9 cellular contexts compared by ENCODE assay signal in genomic region chr2:163132850-163133249, GRCh38.
DNase-seq lines count a peak whose midpoint lies in the region; ATAC-seq, FAIRE-seq and TF ChIP-seq lines count a peak whose summit lies in the region.
"Had no signal": no experiment of that assay in that cellular context is flagged by ENCODE, and none has a peak within 500 bp of the region (broad histone marks: within the 10 kb centered on the region; RNA-seq: fewer than 3 reads in every experiment).

No MANE protein-coding gene starts in this region.

- no peak overlapping the region for H3T11ph ChIP-seq in H9 (ENCODE audit: low read length)

- H3K18ac ChIP-seq in H9 (ENCODE audit: insufficient read length, low read depth, low read length): no peak overlapping the region

- no peak overlapping the region for H2AK5ac ChIP-seq in H9 (ENCODE audit: insufficient read length, low read length)

- H3K4me3 ChIP-seq in dorsolateral prefrontal cortex: no peak overlapping the region

- H3K27me3 ChIP-seq in H9 (ENCODE audit: insufficient read depth, low read length): no peaks in the 10 kb centered on the region
- no peaks in the 10 kb centered on the region for H3K27me3 ChIP-seq in dorsolateral prefrontal cortex

- H3K27me3 Mint-ChIP-seq in H9 (ENCODE audit: low read depth): no peaks in the 10 kb centered on the region; the same call in 1 of the 2 replicates
- H3K27me3 Mint-ChIP-seq: dendritic cell treated with granulocyte-macrophage colony-stimulating factor and Interleukin-4, amounts not matched to agents 40 ng/mL and 50 ng/mL, for 4 days had no signal

- H3K4me3 Mint-ChIP-seq in H9: no peak overlapping the region
- H3K4me3 Mint-ChIP-seq: dendritic cell treated with granulocyte-macrophage colony-stimulating factor and Interleukin-4, amounts not matched to agents 40 ng/mL and 50 ng/mL, for 4 days had no signal

- WGBS in H9 (ENCODE audit: extremely low coverage, insufficient read length, low lambda C conversion rate): no CpG with 5 or more reads among the region's 3 CpGs

- no peaks in the 10 kb centered on the region for H3K79me2 ChIP-seq in H9 (ENCODE audit: insufficient read depth, low read length)

- H4K8ac ChIP-seq in H9 (replicated peaks; ENCODE audit: insufficient read length, low read depth, low read length): no peak overlapping the region

- no peak overlapping the region for H2BK5ac ChIP-seq in H9 (ENCODE audit: insufficient read length, low read length)

- H3K23me2 ChIP-seq in H9 (ENCODE audit: insufficient read length, low read depth, low read length, poor library complexity, severe bottlenecking): no peaks in the 10 kb centered on the region

- no peak overlapping the region for H2BK20ac ChIP-seq in H9 (ENCODE audit: low read depth, low read length, poor library complexity, severe bottlenecking)

- no peak overlapping the region for H3K23ac ChIP-seq in H9 (ENCODE audit: insufficient read length, low read depth, low read length)

- H3K4me1 Mint-ChIP-seq in H9: no peaks in the 10 kb centered on the region

- no peaks in the 10 kb centered on the region for H4K20me1 ChIP-seq in H9 (ENCODE audit: control insufficient read depth, insufficient read depth, insufficient read length)

- no peak overlapping the region for H2BK120ac ChIP-seq in H9 (ENCODE audit: low read depth, low read length, poor library complexity, severe bottlenecking)

- H3K27ac ChIP-seq in H9 (ENCODE audit: insufficient read length, low read depth, low read length): no peak overlapping the region
- no peak overlapping the region for H3K27ac ChIP-seq in dorsolateral prefrontal cortex

- DNase-seq in DMS 273 (lab: John Stamatoyannopoulos, UW; ENCODE audit: unreplicated experiment) (peak; percentile 19), H9 (no peak), NCI-H446 treated with DMSO at 0.1 percent for 48 hours (lab: John Stamatoyannopoulos, UW) (peak; percentile 49), dorsolateral prefrontal cortex (no peak), urothelium cell line (ENCODE audit: low spot score) (peak; percentile 8), iPS-NIHi11 (ENCODE audit: low spot score) (no peak)
- no peak for DNase-seq in activated CD4-positive, alpha-beta T cell treated with anti-CD3 and anti-CD28 coated beads for 1 hour

- no peak overlapping the region for H2AFZ ChIP-seq in H9 (ENCODE audit: low read length)

- intact Hi-C loops in dorsolateral prefrontal cortex (cut with DNase I): loop anchor here in 1 of 2 donors (5.0 kb wide), 1 partner anchor 241 kb away; no protein-coding TSS in a partner anchor

- no peaks in the 10 kb centered on the region for H3K4me1 ChIP-seq in H9 (ENCODE audit: insufficient read depth, low read length)

- no peak overlapping the region for H4K5ac ChIP-seq in H9 (ENCODE audit: insufficient read length, low read depth, low read length)

- no peaks in the 10 kb centered on the region for H3K9me3 ChIP-seq in H9 (ENCODE audit: control insufficient read depth, low read depth, low read length)

- no peaks in the 10 kb centered on the region for H3K9me3 Mint-ChIP-seq in H9
- H3K9me3 Mint-ChIP-seq: dendritic cell treated with granulocyte-macrophage colony-stimulating factor and Interleukin-4, amounts not matched to agents 40 ng/mL and 50 ng/mL, for 4 days had no signal

- no peaks in the 10 kb centered on the region for H3K36me3 Mint-ChIP-seq in H9 (ENCODE audit: insufficient read depth in 1 of 3, low read depth in 3 of 3)

- ATAC-seq in GM21390 (IDR thresholded peaks at IDR 0.05; ENCODE audit: unreplicated experiment): no peak

- H3K4ac ChIP-seq in H9 (ENCODE audit: low read depth, low read length): no peak overlapping the region

- no peak overlapping the region for H4K91ac ChIP-seq in H9 (ENCODE audit: insufficient read length, low read depth, low read length)

- H2BK15ac ChIP-seq in H9 (ENCODE audit: low read depth, low read length): no peak overlapping the region

- H2BK12ac ChIP-seq in H9 (ENCODE audit: insufficient read length, low read depth, low read length): no peak overlapping the region

- no peak overlapping the region for H3K56ac ChIP-seq in H9 (ENCODE audit: insufficient read length, low read depth, low read length)

- FAIRE-seq in urothelium cell line (lab: Jason Lieb, UNC): no peak

- H3K27ac Mint-ChIP-seq in H9: no peak overlapping the region
- H3K27ac Mint-ChIP-seq: dendritic cell treated with granulocyte-macrophage colony-stimulating factor and Interleukin-4, amounts not matched to agents 40 ng/mL and 50 ng/mL, for 4 days had no signal

- no peak overlapping the region for H3K4me2 ChIP-seq in H9 (ENCODE audit: insufficient read depth, insufficient read length, low read length)

- no peak overlapping the region for H3K14ac ChIP-seq in H9 (ENCODE audit: insufficient read depth, low read length)

- no peak overlapping the region for H3K9ac ChIP-seq in H9 (ENCODE audit: extremely low read depth, insufficient read length, low read length)

- TF ChIP-seq CTCF in H9 (conservative IDR thresholded peaks at IDR 0.05) (peak; percentile 73), dorsolateral prefrontal cortex (IDR thresholded peaks at IDR 0.05 in 54 of 56, conservative IDR thresholded peaks at IDR 0.05 in 2 of 56; ENCODE audit: low read depth in 1 of 56, partially characterized antibody in 56 of 56) (peak; percentile 35 to 75 (median 58))

- H3K79me1 ChIP-seq in H9 (ENCODE audit: insufficient read depth, low read depth, low read length, poor library complexity, severe bottlenecking): no peaks in the 10 kb centered on the region

Comparison
In these comparisons a context has a peak if more than half of its experiments do, and no peak if none do; other contexts are left out.
1. DNase-seq: peak in DMS 273 (single experiment), NCI-H446 treated with DMSO at 0.1 percent for 48 hours (single experiment) and urothelium cell line (single experiment); none in H9 (single experiment), dorsolateral prefrontal cortex (0 of 10), activated CD4-positive, alpha-beta T cell treated with anti-CD3 and anti-CD28 coated beads for 1 hour (single experiment) and iPS-NIHi11 (single experiment).